In genomic region chr13:30346159-30346788, GRCh38 we compare ENCODE assay signal across 8 cellular contexts. TPM values are rescaled to one million over a fixed set of nuclear protein-coding genes. Genes with fewer than 3 reads are reported as not detected.
DNase-seq lines count a peak whose midpoint lies in the region; ATAC-seq and TF ChIP-seq lines count a peak whose summit lies in the region.

No MANE protein-coding gene starts in this region.

- ATAC-seq in GM18508 (IDR thresholded peaks at IDR 0.05; ENCODE audit: insufficient read depth, unreplicated experiment) (peak; percentile 90), HG03378 (IDR thresholded peaks at IDR 0.05; ENCODE audit: unreplicated experiment) (peak; percentile 84), HG03521 (IDR thresholded peaks at IDR 0.05; ENCODE audit: unreplicated experiment) (no peak)

- peak; percentile 30 for DNase-seq in activated T-cell treated with anti-CD3 and anti-CD28 coated beads for 24 hours (ENCODE audit: low read depth)
- peak; percentile 5 for DNase-seq in stimulated activated CD4-positive, alpha-beta T cell treated with anti-CD3 and anti-CD28 coated beads, Interleukin-12 subunit alpha, Interleukin-12 subunit beta, amount 100 ng/mL, for 4 hours
- no peak for DNase-seq in Kasumi-1 (lab: John Stamatoyannopoulos, UW)
- DNase-seq in NCI-H2196 (lab: John Stamatoyannopoulos, UW; ENCODE audit: unreplicated experiment), result no peak
- DNase-seq in uterus, result no peak

- no peaks in the 10 kb centered on the region for H3K9me3 ChIP-seq in uterus

- no peaks in the 10 kb centered on the region for H3K27me3 ChIP-seq in uterus

- H3K27ac ChIP-seq in uterus, result no peak overlapping the region

- intact Hi-C loops in uterus (cut with DNase I; ENCODE audit: low total_unique reads), result no loop called here

- no peak for TF ChIP-seq POLR2A in uterus (IDR thresholded peaks at IDR 0.05)

- no peak for TF ChIP-seq CTCF in uterus (IDR thresholded peaks at IDR 0.05)

- H3K4me1 ChIP-seq in uterus, result peaks cover 8% of the 10 kb centered on the region in 2 donors

- H3K36me3 ChIP-seq in uterus, result no peaks in the 10 kb centered on the region

- H3K4me3 ChIP-seq in uterus, result no peak overlapping the region

RNA-seq across cellular contexts. Expression of gene KATNAL1, which starts 38.9 kb away (rescaled TPM):
- 10 to 100 TPM; 24.1 to 65.3 (median 49.9) TPM for total RNA-seq in uterus

Comparison
In these comparisons a context has a peak if more than half of its experiments do, and no peak if none do; other contexts are left out.
1. DNase-seq: peak in activated T-cell treated with anti-CD3 and anti-CD28 coated beads for 24 hours (single experiment) and stimulated activated CD4-positive, alpha-beta T cell treated with anti-CD3 and anti-CD28 coated beads, Interleukin-12 subunit alpha, Interleukin-12 subunit beta, amount 100 ng/mL, for 4 hours (single experiment); none in Kasumi-1 (0 of 2), NCI-H2196 (single experiment) and uterus (0 of 2).